1 cellular context compared by ENCODE assay signal in the genomic region with DNA sequence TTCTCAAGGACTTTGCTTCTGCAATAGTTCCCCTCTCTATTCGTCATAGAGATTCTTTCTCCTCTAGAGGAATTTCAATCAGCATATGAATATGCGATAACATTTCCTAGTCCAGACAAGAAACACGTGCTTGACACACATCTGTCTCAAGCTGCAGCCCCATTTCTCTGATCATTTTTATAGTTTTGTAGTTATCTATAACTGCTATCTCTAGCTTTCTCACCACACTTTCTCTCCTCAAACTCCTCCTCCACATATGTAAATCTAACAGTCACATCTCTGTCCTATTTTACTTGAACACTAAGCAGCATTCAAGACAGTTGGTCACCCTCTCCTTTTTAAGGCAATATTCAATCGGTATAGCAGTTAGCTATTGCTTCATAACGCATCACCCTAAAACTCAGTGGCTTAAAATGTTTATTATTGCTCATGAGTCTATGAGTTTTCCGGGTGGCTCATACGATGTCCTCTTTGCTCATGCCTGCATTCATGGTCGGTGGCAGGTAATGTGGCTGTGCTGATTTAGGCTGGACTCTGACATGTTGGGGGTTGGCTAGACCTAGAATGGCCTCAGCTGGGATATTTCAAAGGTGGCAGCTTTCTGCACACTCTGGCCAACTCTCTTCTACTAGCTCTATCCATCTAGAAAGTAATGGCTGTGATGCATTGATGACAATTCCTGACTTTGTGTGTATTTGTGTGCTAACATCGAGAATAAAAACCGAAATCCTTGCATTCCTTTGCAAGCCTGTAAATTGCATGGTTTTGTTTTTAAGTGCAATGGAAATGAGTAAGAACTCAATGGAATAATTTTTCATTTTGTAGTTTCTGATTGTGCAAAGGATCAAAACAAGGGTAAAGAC.
TF ChIP-seq lines count a peak whose summit lies in the region.

No MANE protein-coding gene starts in this region.

TF ChIP-seq in K562, 482 proteins besides CTCF, POLR2A, EP300 and RAD21:
- TF ChIP-seq, protein P1, sequence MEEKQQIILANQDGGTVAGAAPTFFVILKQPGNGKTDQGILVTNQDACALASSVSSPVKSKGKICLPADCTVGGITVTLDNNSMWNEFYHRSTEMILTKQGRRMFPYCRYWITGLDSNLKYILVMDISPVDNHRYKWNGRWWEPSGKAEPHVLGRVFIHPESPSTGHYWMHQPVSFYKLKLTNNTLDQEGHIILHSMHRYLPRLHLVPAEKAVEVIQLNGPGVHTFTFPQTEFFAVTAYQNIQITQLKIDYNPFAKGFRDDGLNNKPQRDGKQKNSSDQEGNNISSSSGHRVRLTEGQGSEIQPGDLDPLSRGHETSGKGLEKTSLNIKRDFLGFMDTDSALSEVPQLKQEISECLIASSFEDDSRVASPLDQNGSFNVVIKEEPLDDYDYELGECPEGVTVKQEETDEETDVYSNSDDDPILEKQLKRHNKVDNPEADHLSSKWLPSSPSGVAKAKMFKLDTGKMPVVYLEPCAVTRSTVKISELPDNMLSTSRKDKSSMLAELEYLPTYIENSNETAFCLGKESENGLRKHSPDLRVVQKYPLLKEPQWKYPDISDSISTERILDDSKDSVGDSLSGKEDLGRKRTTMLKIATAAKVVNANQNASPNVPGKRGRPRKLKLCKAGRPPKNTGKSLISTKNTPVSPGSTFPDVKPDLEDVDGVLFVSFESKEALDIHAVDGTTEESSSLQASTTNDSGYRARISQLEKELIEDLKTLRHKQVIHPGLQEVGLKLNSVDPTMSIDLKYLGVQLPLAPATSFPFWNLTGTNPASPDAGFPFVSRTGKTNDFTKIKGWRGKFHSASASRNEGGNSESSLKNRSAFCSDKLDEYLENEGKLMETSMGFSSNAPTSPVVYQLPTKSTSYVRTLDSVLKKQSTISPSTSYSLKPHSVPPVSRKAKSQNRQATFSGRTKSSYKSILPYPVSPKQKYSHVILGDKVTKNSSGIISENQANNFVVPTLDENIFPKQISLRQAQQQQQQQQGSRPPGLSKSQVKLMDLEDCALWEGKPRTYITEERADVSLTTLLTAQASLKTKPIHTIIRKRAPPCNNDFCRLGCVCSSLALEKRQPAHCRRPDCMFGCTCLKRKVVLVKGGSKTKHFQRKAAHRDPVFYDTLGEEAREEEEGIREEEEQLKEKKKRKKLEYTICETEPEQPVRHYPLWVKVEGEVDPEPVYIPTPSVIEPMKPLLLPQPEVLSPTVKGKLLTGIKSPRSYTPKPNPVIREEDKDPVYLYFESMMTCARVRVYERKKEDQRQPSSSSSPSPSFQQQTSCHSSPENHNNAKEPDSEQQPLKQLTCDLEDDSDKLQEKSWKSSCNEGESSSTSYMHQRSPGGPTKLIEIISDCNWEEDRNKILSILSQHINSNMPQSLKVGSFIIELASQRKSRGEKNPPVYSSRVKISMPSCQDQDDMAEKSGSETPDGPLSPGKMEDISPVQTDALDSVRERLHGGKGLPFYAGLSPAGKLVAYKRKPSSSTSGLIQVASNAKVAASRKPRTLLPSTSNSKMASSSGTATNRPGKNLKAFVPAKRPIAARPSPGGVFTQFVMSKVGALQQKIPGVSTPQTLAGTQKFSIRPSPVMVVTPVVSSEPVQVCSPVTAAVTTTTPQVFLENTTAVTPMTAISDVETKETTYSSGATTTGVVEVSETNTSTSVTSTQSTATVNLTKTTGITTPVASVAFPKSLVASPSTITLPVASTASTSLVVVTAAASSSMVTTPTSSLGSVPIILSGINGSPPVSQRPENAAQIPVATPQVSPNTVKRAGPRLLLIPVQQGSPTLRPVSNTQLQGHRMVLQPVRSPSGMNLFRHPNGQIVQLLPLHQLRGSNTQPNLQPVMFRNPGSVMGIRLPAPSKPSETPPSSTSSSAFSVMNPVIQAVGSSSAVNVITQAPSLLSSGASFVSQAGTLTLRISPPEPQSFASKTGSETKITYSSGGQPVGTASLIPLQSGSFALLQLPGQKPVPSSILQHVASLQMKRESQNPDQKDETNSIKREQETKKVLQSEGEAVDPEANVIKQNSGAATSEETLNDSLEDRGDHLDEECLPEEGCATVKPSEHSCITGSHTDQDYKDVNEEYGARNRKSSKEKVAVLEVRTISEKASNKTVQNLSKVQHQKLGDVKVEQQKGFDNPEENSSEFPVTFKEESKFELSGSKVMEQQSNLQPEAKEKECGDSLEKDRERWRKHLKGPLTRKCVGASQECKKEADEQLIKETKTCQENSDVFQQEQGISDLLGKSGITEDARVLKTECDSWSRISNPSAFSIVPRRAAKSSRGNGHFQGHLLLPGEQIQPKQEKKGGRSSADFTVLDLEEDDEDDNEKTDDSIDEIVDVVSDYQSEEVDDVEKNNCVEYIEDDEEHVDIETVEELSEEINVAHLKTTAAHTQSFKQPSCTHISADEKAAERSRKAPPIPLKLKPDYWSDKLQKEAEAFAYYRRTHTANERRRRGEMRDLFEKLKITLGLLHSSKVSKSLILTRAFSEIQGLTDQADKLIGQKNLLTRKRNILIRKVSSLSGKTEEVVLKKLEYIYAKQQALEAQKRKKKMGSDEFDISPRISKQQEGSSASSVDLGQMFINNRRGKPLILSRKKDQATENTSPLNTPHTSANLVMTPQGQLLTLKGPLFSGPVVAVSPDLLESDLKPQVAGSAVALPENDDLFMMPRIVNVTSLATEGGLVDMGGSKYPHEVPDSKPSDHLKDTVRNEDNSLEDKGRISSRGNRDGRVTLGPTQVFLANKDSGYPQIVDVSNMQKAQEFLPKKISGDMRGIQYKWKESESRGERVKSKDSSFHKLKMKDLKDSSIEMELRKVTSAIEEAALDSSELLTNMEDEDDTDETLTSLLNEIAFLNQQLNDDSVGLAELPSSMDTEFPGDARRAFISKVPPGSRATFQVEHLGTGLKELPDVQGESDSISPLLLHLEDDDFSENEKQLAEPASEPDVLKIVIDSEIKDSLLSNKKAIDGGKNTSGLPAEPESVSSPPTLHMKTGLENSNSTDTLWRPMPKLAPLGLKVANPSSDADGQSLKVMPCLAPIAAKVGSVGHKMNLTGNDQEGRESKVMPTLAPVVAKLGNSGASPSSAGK (IDR thresholded peaks at IDR 0.05), result peak; percentile 57
- TF ChIP-seq HOXB6 (CRISPR knock-in tag; IDR thresholded peaks at IDR 0.05; ENCODE audit: borderline replicate concordance) (no peak), L3MBTL2 (IDR thresholded peaks at IDR 0.05) (peak; percentile 60; the same call in 1 of the 2 replicates)
- TF ChIP-seq, protein P2, sequence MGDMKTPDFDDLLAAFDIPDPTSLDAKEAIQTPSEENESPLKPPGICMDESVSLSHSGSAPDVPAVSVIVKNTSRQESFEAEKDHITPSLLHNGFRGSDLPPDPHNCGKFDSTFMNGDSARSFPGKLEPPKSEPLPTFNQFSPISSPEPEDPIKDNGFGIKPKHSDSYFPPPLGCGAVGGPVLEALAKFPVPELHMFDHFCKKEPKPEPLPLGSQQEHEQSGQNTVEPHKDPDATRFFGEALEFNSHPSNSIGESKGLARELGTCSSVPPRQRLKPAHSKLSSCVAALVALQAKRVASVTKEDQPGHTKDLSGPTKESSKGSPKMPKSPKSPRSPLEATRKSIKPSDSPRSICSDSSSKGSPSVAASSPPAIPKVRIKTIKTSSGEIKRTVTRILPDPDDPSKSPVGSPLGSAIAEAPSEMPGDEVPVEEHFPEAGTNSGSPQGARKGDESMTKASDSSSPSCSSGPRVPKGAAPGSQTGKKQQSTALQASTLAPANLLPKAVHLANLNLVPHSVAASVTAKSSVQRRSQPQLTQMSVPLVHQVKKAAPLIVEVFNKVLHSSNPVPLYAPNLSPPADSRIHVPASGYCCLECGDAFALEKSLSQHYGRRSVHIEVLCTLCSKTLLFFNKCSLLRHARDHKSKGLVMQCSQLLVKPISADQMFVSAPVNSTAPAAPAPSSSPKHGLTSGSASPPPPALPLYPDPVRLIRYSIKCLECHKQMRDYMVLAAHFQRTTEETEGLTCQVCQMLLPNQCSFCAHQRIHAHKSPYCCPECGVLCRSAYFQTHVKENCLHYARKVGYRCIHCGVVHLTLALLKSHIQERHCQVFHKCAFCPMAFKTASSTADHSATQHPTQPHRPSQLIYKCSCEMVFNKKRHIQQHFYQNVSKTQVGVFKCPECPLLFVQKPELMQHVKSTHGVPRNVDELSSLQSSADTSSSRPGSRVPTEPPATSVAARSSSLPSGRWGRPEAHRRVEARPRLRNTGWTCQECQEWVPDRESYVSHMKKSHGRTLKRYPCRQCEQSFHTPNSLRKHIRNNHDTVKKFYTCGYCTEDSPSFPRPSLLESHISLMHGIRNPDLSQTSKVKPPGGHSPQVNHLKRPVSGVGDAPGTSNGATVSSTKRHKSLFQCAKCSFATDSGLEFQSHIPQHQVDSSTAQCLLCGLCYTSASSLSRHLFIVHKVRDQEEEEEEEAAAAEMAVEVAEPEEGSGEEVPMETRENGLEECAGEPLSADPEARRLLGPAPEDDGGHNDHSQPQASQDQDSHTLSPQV (IDR thresholded peaks at IDR 0.05), result 0 out of 2 replicates have a peak, but pooled peaks have one; percentile 18
- TF ChIP-seq, protein P3, sequence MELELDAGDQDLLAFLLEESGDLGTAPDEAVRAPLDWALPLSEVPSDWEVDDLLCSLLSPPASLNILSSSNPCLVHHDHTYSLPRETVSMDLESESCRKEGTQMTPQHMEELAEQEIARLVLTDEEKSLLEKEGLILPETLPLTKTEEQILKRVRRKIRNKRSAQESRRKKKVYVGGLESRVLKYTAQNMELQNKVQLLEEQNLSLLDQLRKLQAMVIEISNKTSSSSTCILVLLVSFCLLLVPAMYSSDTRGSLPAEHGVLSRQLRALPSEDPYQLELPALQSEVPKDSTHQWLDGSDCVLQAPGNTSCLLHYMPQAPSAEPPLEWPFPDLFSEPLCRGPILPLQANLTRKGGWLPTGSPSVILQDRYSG (tag; conservative IDR thresholded peaks at IDR 0.05; ENCODE audit: low read depth), result no peak
